8 cellular contexts compared by ENCODE assay signal in genomic region chr16:74700206-74701040, GRCh38. TPM values are rescaled to one million over a fixed set of nuclear protein-coding genes. Genes with fewer than 3 reads are reported as not detected.
DNase-seq lines count a peak whose midpoint lies in the region; ATAC-seq and TF ChIP-seq lines count a peak whose summit lies in the region.

Gene MLKL (minus strand): TSS chr16:74700862. CDS start chr16:74695757, 5,105 bp downstream.

- peak; percentile 34 for ATAC-seq in HG02973 (IDR thresholded peaks at IDR 0.05; ENCODE audit: unreplicated experiment)
- peak; percentile 79 to 81 for ATAC-seq in activated T-cell treated with anti-CD3 and anti-CD28 coated beads, Interleukin-2, amount 50 U/mL, for 4 hours

- peak within 1 kb of the TSS; percentile 86 for H3K4me3 ChIP-seq in OCI-LY3 (ENCODE audit: low read length)
- peak within 1 kb of the TSS; percentile 90 for H3K4me3 ChIP-seq in fibroblast of mammary gland (ENCODE audit: control insufficient read depth, low read depth, low read length)
- peak within 1 kb of the TSS; percentile 74 to 87 for H3K4me3 ChIP-seq in neutrophil (ENCODE audit: low read depth in 1 of 2, low read length in 1 of 2)
- peak within 1 kb of the TSS; percentile 84 for H3K4me3 ChIP-seq in thymus (ENCODE audit: low read length)

- TF ChIP-seq CTCF in OCI-LY3 (IDR thresholded peaks at IDR 0.05; ENCODE audit: low read depth, low read length) (peak; percentile 12; the same call in 1 of the 2 replicates), fibroblast of mammary gland (conservative IDR thresholded peaks at IDR 0.05; ENCODE audit: control insufficient read depth, insufficient read depth, low read depth, low read length) (no peak), neutrophil (IDR thresholded peaks at IDR 0.05) (no peak)

- H3K27me3 ChIP-seq in OCI-LY3 (ENCODE audit: low read depth, low read length) (no peaks in the 10 kb centered on the region), neutrophil (no peaks in the 10 kb centered on the region), thymus (ENCODE audit: control insufficient read depth, insufficient read depth) (no peaks in the 10 kb centered on the region)

- H3K4me2 ChIP-seq in OCI-LY3 (ENCODE audit: low read length): peak within 1 kb of the TSS; percentile 99

- DNase-seq in NCI-H524 (lab: John Stamatoyannopoulos, UW): peak; percentile 54 to 67
- no peak for DNase-seq in NCI-H524 treated with DMSO at 0.1 percent for 48 hours (lab: John Stamatoyannopoulos, UW)
- peak; percentile 60 for DNase-seq in activated T-cell treated with anti-CD3 and anti-CD28 coated beads, Interleukin-2, amount 50 U/mL, for 4 hours
- DNase-seq in fibroblast of mammary gland (ENCODE audit: low read depth): peak; percentile 55

- H3K27me3 Mint-ChIP-seq in activated T-cell treated with anti-CD3 and anti-CD28 coated beads, Interleukin-2, amount 50 U/mL, for 4 hours (ENCODE audit: low read depth): no peaks in the 10 kb centered on the region

- no peaks in the 10 kb centered on the region for H3K9me3 Mint-ChIP-seq in activated T-cell treated with anti-CD3 and anti-CD28 coated beads, Interleukin-2, amount 50 U/mL, for 4 hours

- H3K79me2 ChIP-seq in OCI-LY3 (ENCODE audit: low read length): no peaks in the 10 kb centered on the region

- peaks cover 35% of the 10 kb centered on the region for H3K4me1 ChIP-seq in OCI-LY3 (ENCODE audit: low read length)
- H3K4me1 ChIP-seq in neutrophil (ENCODE audit: control insufficient read depth in 1 of 2, insufficient read depth in 1 of 2, low read depth in 1 of 2, low read length in 1 of 2): peaks cover 70 to 93% of the 10 kb centered on the region in 2 experiments
- peaks cover 3% of the 10 kb centered on the region for H3K4me1 ChIP-seq in thymus (ENCODE audit: control insufficient read depth, insufficient read depth, low read length)

- under 1% methylated on average over 48 of the region's 48 CpGs for WGBS in thymus

- peak within 1 kb of the TSS; percentile 98 for H3K4me3 Mint-ChIP-seq in activated T-cell treated with anti-CD3 and anti-CD28 coated beads, Interleukin-2, amount 50 U/mL, for 4 hours

- peak within 1 kb of the TSS; percentile 69 for H3K9ac ChIP-seq in OCI-LY3 (ENCODE audit: low read length)

- peaks cover 56% of the 10 kb centered on the region for H3K4me1 Mint-ChIP-seq in activated T-cell treated with anti-CD3 and anti-CD28 coated beads, Interleukin-2, amount 50 U/mL, for 4 hours (ENCODE audit: low read depth)

- H3K27ac ChIP-seq in OCI-LY3 (ENCODE audit: low read length) (peak within 1 kb of the TSS; percentile 87), neutrophil (peak within 1 kb of the TSS; percentile 96), thymus (ENCODE audit: low read depth) (peak within 1 kb of the TSS; percentile 94)

- H3K9me3 ChIP-seq in OCI-LY3 (ENCODE audit: insufficient read depth, low read length) (no peaks in the 10 kb centered on the region), neutrophil (no peaks in the 10 kb centered on the region), thymus (ENCODE audit: control insufficient read depth) (no peaks in the 10 kb centered on the region)

- peak within 1 kb of the TSS; percentile 94 for H2AFZ ChIP-seq in OCI-LY3 (ENCODE audit: low read depth, low read length)

- peaks cover 5% of the 10 kb centered on the region for H3K36me3 Mint-ChIP-seq in activated T-cell treated with anti-CD3 and anti-CD28 coated beads, Interleukin-2, amount 50 U/mL, for 4 hours (ENCODE audit: insufficient read depth)

- no peaks in the 10 kb centered on the region for H4K20me1 ChIP-seq in OCI-LY3 (ENCODE audit: insufficient read depth, low read length)

- no peaks in the 10 kb centered on the region for H3K36me3 ChIP-seq in OCI-LY3 (replicated peaks; ENCODE audit: low read depth, low read length)
- peaks cover 8% of the 10 kb centered on the region for H3K36me3 ChIP-seq in neutrophil
- no peaks in the 10 kb centered on the region for H3K36me3 ChIP-seq in thymus (ENCODE audit: control insufficient read depth, insufficient read depth)

RNA-seq across cellular contexts. Expression of gene MLKL, which starts in this region (rescaled TPM):
- 10 to 100 TPM; 27.5 to 36.6 (median 30.9) TPM for total RNA-seq in activated T-cell treated with anti-CD3 and anti-CD28 coated beads, Interleukin-2, amount 50 U/mL, for 4 hours
- 34.4 TPM for polyA plus RNA-seq in thymus
